ENCODE assay signal across 9 cellular contexts in genomic region chr20:62368629-62369507, GRCh38. TPM values are rescaled to one million over a fixed set of nuclear protein-coding genes. Genes with fewer than 3 reads are reported as not detected.
DNase-seq lines count a peak whose midpoint lies in the region; ATAC-seq and TF ChIP-seq lines count a peak whose summit lies in the region.
"Had no signal": no experiment of that assay in that cellular context is flagged by ENCODE, and none has a peak within 500 bp of the region (broad histone marks: within the 10 kb centered on the region; RNA-seq: fewer than 3 reads in every experiment).

No MANE protein-coding gene starts in this region.

- no peak overlapping the region for H2AFZ ChIP-seq in KMS-11 (ENCODE audit: low read depth)

- H3K9ac ChIP-seq in KMS-11, result no peak overlapping the region

- no peaks in the 10 kb centered on the region; the same call in 1 of the 2 replicates for H3K79me2 ChIP-seq in KMS-11 (ENCODE audit: insufficient read depth, low read depth)

- POLR2A ChIA-PET in CD8-positive, alpha-beta memory T cell (lab: Charles Lee), result no interaction called here

- H3K27me3 Mint-ChIP-seq in CD8-positive, alpha-beta memory T cell, result peaks cover 17 to 30% of the 10 kb centered on the region in 2 donors

- H3K27ac Mint-ChIP-seq in CD8-positive, alpha-beta memory T cell, result peak overlapping the region in 1 of 8 donors; percentile 15

- peaks cover 22% of the 10 kb centered on the region for H3K27me3 ChIP-seq in CD8-positive, alpha-beta memory T cell (ENCODE audit: insufficient read depth, low read length, poor library complexity, severe bottlenecking)
- peaks cover 16% of the 10 kb centered on the region for H3K27me3 ChIP-seq in KMS-11 (ENCODE audit: insufficient read depth, low read depth)
- no peaks in the 10 kb centered on the region for H3K27me3 ChIP-seq in breast epithelium
- peaks cover 0 to 55% of the 10 kb centered on the region in 2 donors for H3K27me3 ChIP-seq in left lung
- no peaks in the 10 kb centered on the region for H3K27me3 ChIP-seq in upper lobe of right lung

- H3K9me3 ChIP-seq in CD8-positive, alpha-beta memory T cell (ENCODE audit: low read length), result no peaks in the 10 kb centered on the region
- no peaks in the 10 kb centered on the region for H3K9me3 ChIP-seq in breast epithelium
- no peaks in the 10 kb centered on the region for H3K9me3 ChIP-seq in left lung
- no peaks in the 10 kb centered on the region for H3K9me3 ChIP-seq in upper lobe of right lung
- H3K9me3 ChIP-seq: neutrophil had no signal

- H3K9me3 Mint-ChIP-seq in CD8-positive, alpha-beta memory T cell, result no peaks in the 10 kb centered on the region

- no peak for TF ChIP-seq CTCF in KMS-11 (conservative IDR thresholded peaks at IDR 0.05; ENCODE audit: low read depth, low read length)
- no peak for TF ChIP-seq CTCF in breast epithelium (IDR thresholded peaks at IDR 0.05)
- TF ChIP-seq CTCF in left lung (IDR thresholded peaks at IDR 0.05), result peak; percentile 32 to 59
- peak; percentile 45 for TF ChIP-seq CTCF in upper lobe of right lung (IDR thresholded peaks at IDR 0.05)

- DNase-seq in CD8-positive, alpha-beta memory T cell, result no peak
- DNase-seq in breast epithelium (ENCODE audit: low spot score in 2 of 2), result no peak
- DNase-seq in left lung, result peak in 1 of 2 donors; percentile 82
- no peak for DNase-seq in upper lobe of right lung
- no peak for DNase-seq in pons (ENCODE audit: low spot score)
- no peak for DNase-seq in activated naive CD4-positive, alpha-beta T cell treated with Interleukin-2 at 50 U/mL for 16 hours

- H3K4me3 ChIP-seq in CD8-positive, alpha-beta memory T cell (ENCODE audit: low read length), result no peak overlapping the region
- H3K4me3 ChIP-seq in KMS-11 (IDR thresholded peaks at IDR 0.05; ENCODE audit: insufficient read depth, low read depth, low read length) (no peak overlapping the region), breast epithelium (peak overlapping the region in 2 of 3 donors; percentile 83 to 86), left lung (peak overlapping the region in 1 of 2 donors; percentile 71), upper lobe of right lung (peak overlapping the region; percentile 69)

- no peaks in the 10 kb centered on the region for H3K36me3 ChIP-seq in CD8-positive, alpha-beta memory T cell (ENCODE audit: insufficient read depth, low read length)
- H3K36me3 ChIP-seq in KMS-11 (ENCODE audit: insufficient read depth) (no peaks in the 10 kb centered on the region), breast epithelium (no peaks in the 10 kb centered on the region), left lung (no peaks in the 10 kb centered on the region), upper lobe of right lung (no peaks in the 10 kb centered on the region)
- H3K36me3 ChIP-seq: neutrophil had no signal

- no peak for TF ChIP-seq POLR2A in breast epithelium (IDR thresholded peaks at IDR 0.05)

- H3K36me3 Mint-ChIP-seq in CD8-positive, alpha-beta memory T cell, result no peaks in the 10 kb centered on the region

- CTCF ChIA-PET in CD8-positive, alpha-beta memory T cell (lab: Charles Lee), result interaction anchor here (1.4 kb wide), 1 partner anchor 14 kb away, joined by 5 read pairs; no protein-coding TSS in a partner anchor

- peaks cover 18% of the 10 kb centered on the region for H3K4me1 ChIP-seq in CD8-positive, alpha-beta memory T cell (ENCODE audit: insufficient read depth, low read length)
- H3K4me1 ChIP-seq in KMS-11 (ENCODE audit: low read depth, poor library complexity, severe bottlenecking) (peaks cover 32% of the 10 kb centered on the region), breast epithelium (peaks cover 35 to 43% of the 10 kb centered on the region in 2 donors), left lung (peaks cover 42 to 72% of the 10 kb centered on the region in 2 donors), upper lobe of right lung (peaks cover 51% of the 10 kb centered on the region)

- ATAC-seq in left lung (no peak), upper lobe of right lung (peak; percentile 1), GM19397 (IDR thresholded peaks at IDR 0.05; ENCODE audit: unreplicated experiment) (no peak)

- no peak overlapping the region for H3K27ac ChIP-seq in CD8-positive, alpha-beta memory T cell (ENCODE audit: low read depth, low read length)
- H3K27ac ChIP-seq in KMS-11, result no peak overlapping the region
- peak overlapping the region; percentile 80 to 91 for H3K27ac ChIP-seq in breast epithelium
- no peak overlapping the region for H3K27ac ChIP-seq in left lung
- H3K27ac ChIP-seq in upper lobe of right lung, result no peak overlapping the region
- H3K27ac ChIP-seq: neutrophil had no signal

- peak overlapping the region; percentile 13 to 68 (median 43) for H3K4me3 Mint-ChIP-seq in CD8-positive, alpha-beta memory T cell

- H3K4me1 Mint-ChIP-seq in CD8-positive, alpha-beta memory T cell, result peaks cover 0 to 8% (median 2%) of the 10 kb centered on the region in 3 donors

- intact Hi-C loops in breast epithelium (cut with DNase I; ENCODE audit: low total_unique reads), result no loop called here
- intact Hi-C loops in left lung (cut with DNase I), result no loop called here
- intact Hi-C loops in upper lobe of right lung (cut with DNase I), result no loop called here

- H3K4me2 ChIP-seq in KMS-11, result peak overlapping the region; percentile 37; the same call in 1 of the 2 replicates

- no peaks in the 10 kb centered on the region for H4K20me1 ChIP-seq in KMS-11 (ENCODE audit: insufficient read depth)

RNA-seq across cellular contexts. Expression of gene LAMA5, which starts 1.8 kb away (rescaled TPM):
- total RNA-seq in CD8-positive, alpha-beta memory T cell, result under 1 TPM; 0.13 to 0.78 TPM
- not detected for polyA plus RNA-seq in CD8-positive, alpha-beta memory T cell
- total RNA-seq in breast epithelium (100 to 1,000 TPM in 1 of 3 donors, 10 to 100 TPM in 2; 16.6 to 114 (median 53.3) TPM), left lung (100 to 1,000 TPM; 222 to 267 TPM), upper lobe of right lung (279 TPM)

RNA-seq across cellular contexts. Expression of gene RPS21, which starts 18.0 kb away (rescaled TPM):
- total RNA-seq in CD8-positive, alpha-beta memory T cell, result 1,000 to 10,000 TPM; 2,034 to 2,072 TPM
- 2,161 TPM for polyA plus RNA-seq in CD8-positive, alpha-beta memory T cell
- total RNA-seq in breast epithelium (1,000 to 10,000 TPM; 1,723 to 3,116 (median 2,974) TPM), left lung (1,000 to 10,000 TPM; 1,004 to 1,135 TPM), upper lobe of right lung (1,050 TPM)

RNA-seq across cellular contexts. Expression of gene CABLES2, which starts 38.2 kb away (rescaled TPM):
- 1 to 10 TPM; 8.6 to 9.2 TPM for total RNA-seq in CD8-positive, alpha-beta memory T cell
- polyA plus RNA-seq in CD8-positive, alpha-beta memory T cell, result 3.2 TPM
- total RNA-seq in breast epithelium, result 1 to 10 TPM; 1.8 to 3.2 (median 2.9) TPM
- 1 to 10 TPM; 4.1 to 6.3 TPM for total RNA-seq in left lung
- total RNA-seq in upper lobe of right lung, result 4.1 TPM

RNA-seq across cellular contexts. Expression of gene RBBP8NL, which starts 58.5 kb away (rescaled TPM):
- not detected for total RNA-seq in CD8-positive, alpha-beta memory T cell
- polyA plus RNA-seq in CD8-positive, alpha-beta memory T cell, result not detected
- total RNA-seq in breast epithelium, result 1 to 10 TPM in 2 of 3 donors, not detected in 1; 2.0 to 4.0 TPM
- 1 to 10 TPM in 1 of 2 donors, under 1 TPM in 1; 0.97 to 1.1 TPM for total RNA-seq in left lung
- 0.64 TPM for total RNA-seq in upper lobe of right lung

Comparison
In these comparisons a context has a peak if more than half of its experiments do, and no peak if none do; other contexts are left out.
1. H3K27ac ChIP-seq: peak in breast epithelium (2 of 2); none in CD8-positive, alpha-beta memory T cell (single experiment), KMS-11 (single experiment), left lung (0 of 2) and upper lobe of right lung (single experiment).
2. H3K4me3 ChIP-seq: peak in breast epithelium (2 of 3) and upper lobe of right lung (single experiment); none in CD8-positive, alpha-beta memory T cell (single experiment) and KMS-11 (single experiment).
3. CTCF ChIP-seq: peak in left lung (2 of 2) and upper lobe of right lung (single experiment); none in KMS-11 (single experiment) and breast epithelium (0 of 3).
4. RNA of gene LAMA5, which starts 1.8 kb away (total RNA-seq): 279 TPM in upper lobe of right lung (single experiment), 222 to 267 TPM in left lung and 16.6 to 114 TPM in breast epithelium; 0.13 to 0.78 TPM in CD8-positive, alpha-beta memory T cell; every median in the first group is over 4 times any median in the second.